In the genomic region with DNA sequence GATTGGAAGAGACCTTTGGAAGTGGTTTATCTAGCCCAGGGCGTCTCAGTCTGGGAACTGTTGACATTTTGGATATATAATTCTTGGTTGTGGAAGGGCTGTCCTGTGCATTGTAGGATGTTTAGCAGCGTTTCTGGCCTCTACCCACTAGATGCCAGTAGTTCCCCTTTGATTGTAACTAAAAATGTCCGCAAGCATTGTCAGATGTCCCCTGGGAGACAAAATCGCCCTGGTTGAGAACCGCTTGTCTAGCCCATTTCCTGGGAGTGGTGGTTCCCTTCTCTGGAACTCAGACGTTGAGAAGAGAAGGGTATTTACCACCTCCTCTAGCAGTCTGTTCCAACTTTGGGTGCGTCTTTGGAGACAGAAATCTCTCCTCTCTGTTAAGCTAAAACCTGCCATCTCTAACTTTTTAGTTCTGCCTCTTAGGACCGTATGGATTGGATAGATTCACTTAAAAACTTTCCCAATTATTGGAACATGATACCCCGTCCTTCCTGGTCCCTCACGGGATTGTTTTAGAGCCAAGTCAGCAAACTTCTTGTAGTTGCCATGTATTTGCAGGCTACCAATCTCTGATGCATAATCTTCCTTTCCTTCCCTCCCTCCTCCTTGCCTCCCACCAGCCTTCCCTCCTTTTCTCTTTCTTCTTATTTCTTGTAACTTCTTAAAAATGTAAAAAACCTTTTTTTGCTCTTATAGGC, we compare ENCODE assay signal across 8 cellular contexts. TPM values are rescaled to one million over a fixed set of nuclear protein-coding genes. Genes with fewer than 3 reads are reported as not detected.
DNase-seq lines count a peak whose midpoint lies in the region; ATAC-seq and FAIRE-seq lines count a peak whose summit lies in the region.

No MANE protein-coding gene starts in this region.

- intact Hi-C loops in left colon (cut with DNase I, micrococcal nuclease) (no loop called here), posterior cingulate gyrus (cut with DNase I) (no loop called here)

- ATAC-seq in GM21619 (IDR thresholded peaks at IDR 0.05; ENCODE audit: unreplicated experiment): peak; percentile 85
- ATAC-seq in left colon: no peak

- DNase-seq in GM03348 (ENCODE audit: low spot score): peak; percentile 12
- DNase-seq in NAMALWA (ENCODE audit: low spot score): peak; percentile 63
- DNase-seq in germinal center (ENCODE audit: low spot score): peak; percentile 32
- DNase-seq in urothelium cell line (ENCODE audit: low spot score): peak; percentile 67
- DNase-seq in left colon: no peak
- no peak for DNase-seq in posterior cingulate gyrus
- no peak for DNase-seq in NCI-H345 (lab: John Stamatoyannopoulos, UW)

- no peak for FAIRE-seq in urothelium cell line (lab: Jason Lieb, UNC)

RNA-seq across cellular contexts. Expression of a gene that starts 13.9 kb away (rescaled TPM):
- 10 to 100 TPM; 65.8 to 71.9 TPM for total RNA-seq in left colon

Comparison
In these comparisons a context has a peak if more than half of its experiments do, and no peak if none do; other contexts are left out.
1. DNase-seq: peak in GM03348 (single experiment), NAMALWA (single experiment), germinal center (single experiment) and urothelium cell line (single experiment); none in left colon (0 of 2), posterior cingulate gyrus (0 of 10) and NCI-H345 (single experiment).